8 cellular contexts compared by ENCODE assay signal in the genomic region with DNA sequence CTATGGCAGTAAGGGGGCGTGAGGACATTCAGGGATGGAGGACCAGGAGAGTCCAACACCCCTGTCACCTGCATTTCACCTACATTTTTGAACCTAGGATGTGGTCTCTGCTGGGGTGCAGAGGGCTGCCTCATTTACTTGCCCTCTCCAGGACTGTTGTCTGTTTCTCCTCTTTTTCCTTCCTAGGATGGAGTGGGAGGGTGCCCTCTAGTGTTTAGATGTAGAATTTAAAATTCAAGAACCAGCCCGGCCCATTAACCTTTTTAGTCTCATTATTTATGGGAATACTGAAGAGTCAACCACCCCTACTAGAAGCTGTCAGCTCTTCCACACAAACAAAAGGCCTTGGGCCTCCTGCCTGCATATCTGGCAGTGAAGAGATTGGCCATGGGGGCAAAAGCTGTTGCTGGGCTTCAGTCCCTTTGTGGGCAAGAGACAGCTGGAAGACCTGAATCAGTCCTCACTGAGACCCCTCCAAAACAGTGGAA. TPM values are rescaled to one million over a fixed set of nuclear protein-coding genes. Genes with fewer than 3 reads are reported as not detected.
DNase-seq lines count a peak whose midpoint lies in the region; ATAC-seq and TF ChIP-seq lines count a peak whose summit lies in the region.

No MANE protein-coding gene starts in this region.

- peak overlapping the region; percentile 28 to 91 for H3K27ac ChIP-seq in breast epithelium

- H3K27me3 ChIP-seq in GM06990 (replicated peaks; ENCODE audit: control insufficient read depth, insufficient read depth, low read length) (no peaks in the 10 kb centered on the region), breast epithelium (no peaks in the 10 kb centered on the region)

- H3K4me3 ChIP-seq in GM06990 (replicated peaks; ENCODE audit: low read depth, low read length) (no peak overlapping the region), breast epithelium (no peak overlapping the region)

- no peaks in the 10 kb centered on the region for H3K9me3 ChIP-seq in breast epithelium

- peaks cover 10 to 12% of the 10 kb centered on the region in 2 donors for H3K4me1 ChIP-seq in breast epithelium

- TF ChIP-seq POLR2A in breast epithelium (IDR thresholded peaks at IDR 0.05): no peak

- no peak for ATAC-seq in GM19467 (IDR thresholded peaks at IDR 0.05; ENCODE audit: unreplicated experiment)

- DNase-seq in AML-193 (lab: John Stamatoyannopoulos, UW) (peak; percentile 75 to 78), GM06990 (ENCODE audit: extremely low read depth, insufficient read length) (no peak), NCI-H2227 treated with DMSO at 0.1 percent for 48 hours (lab: John Stamatoyannopoulos, UW) (peak; percentile 31), breast epithelium (ENCODE audit: low spot score in 2 of 2) (no peak), lung microvascular endothelial cell (ENCODE audit: low read depth in 2 of 2) (peak; percentile 56 to 57), putamen (ENCODE audit: low spot score) (no peak), NCI-H128 (lab: John Stamatoyannopoulos, UW; ENCODE audit: unreplicated experiment) (no peak)

- intact Hi-C loops in breast epithelium (cut with DNase I; ENCODE audit: low total_unique reads): no loop called here

- no peaks in the 10 kb centered on the region for H3K36me3 ChIP-seq in GM06990 (ENCODE audit: control insufficient read depth, insufficient read depth, low read length)
- H3K36me3 ChIP-seq in breast epithelium: no peaks in the 10 kb centered on the region

- TF ChIP-seq CTCF in GM06990 (IDR thresholded peaks at IDR 0.05; ENCODE audit: insufficient read depth, low read length, poor library complexity, severe bottlenecking) (peak; percentile 76), breast epithelium (IDR thresholded peaks at IDR 0.05) (peak; percentile 69 to 80 (median 71))

RNA-seq across cellular contexts. Expression of a gene that starts 2.5 kb away (rescaled TPM):
- 10 to 100 TPM; 37.0 to 43.9 (median 42.0) TPM for total RNA-seq in breast epithelium
- total RNA-seq in lung microvascular endothelial cell: 29.2 and 52.0 TPM in 2 replicates

RNA-seq across cellular contexts. Expression of a gene that starts 7.7 kb away (rescaled TPM):
- total RNA-seq in breast epithelium (10 to 100 TPM; 22.6 to 71.3 (median 67.5) TPM), lung microvascular endothelial cell (not detected in 2 replicates)

RNA-seq across cellular contexts. Expression of a gene that starts 26.7 kb away (rescaled TPM):
- total RNA-seq in breast epithelium (not detected), lung microvascular endothelial cell (not detected in 2 replicates)

RNA-seq across cellular contexts. Expression of a gene that starts 30.7 kb away (rescaled TPM):
- total RNA-seq in breast epithelium (under 1 TPM; 0.48 to 0.73 (median 0.66) TPM), lung microvascular endothelial cell (under 0.01 and 0.60 TPM in 2 replicates)

RNA-seq across cellular contexts. Expression of a gene that starts 33.8 kb away (rescaled TPM):
- total RNA-seq in breast epithelium (1 to 10 TPM; 1.6 to 9.5 (median 5.1) TPM), lung microvascular endothelial cell (0.65 and 2.8 TPM in 2 replicates)

Comparison
In these comparisons a context has a peak if more than half of its experiments do, and no peak if none do; other contexts are left out.
1. DNase-seq: peak in AML-193 (2 of 2), NCI-H2227 treated with DMSO at 0.1 percent for 48 hours (single experiment) and lung microvascular endothelial cell (2 of 2); none in GM06990 (single experiment), breast epithelium (0 of 2), putamen (single experiment) and NCI-H128 (single experiment).
2. RNA of a gene that starts 7.7 kb away (total RNA-seq): 22.6 to 71.3 TPM in breast epithelium; not detected in lung microvascular endothelial cell; every median in the first group is over 10 times any median in the second.